In the genomic region with DNA sequence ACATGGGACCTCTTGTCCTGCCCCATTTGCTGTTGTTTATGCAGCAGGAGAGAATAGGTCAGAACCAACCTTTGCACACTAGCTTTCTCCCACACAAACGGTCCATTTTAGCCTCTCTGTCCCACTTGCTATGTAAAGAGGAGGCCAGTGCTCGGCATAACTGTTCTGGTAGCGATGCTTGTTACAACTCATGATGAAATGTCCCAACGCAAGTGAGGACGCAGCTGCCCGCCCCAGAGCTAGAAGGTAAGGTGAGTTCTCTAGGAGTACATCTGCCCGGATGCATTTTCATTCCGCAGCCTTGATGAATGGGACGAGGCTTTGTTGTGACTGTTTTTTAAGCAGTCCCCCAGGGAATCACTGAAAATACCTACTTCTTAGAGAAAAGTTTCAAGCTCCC, we compare ENCODE assay signal across 22 cellular contexts. TPM values are rescaled to one million over a fixed set of nuclear protein-coding genes. Genes with fewer than 3 reads are reported as not detected.
"Had no signal": no experiment of that assay in that cellular context is flagged by ENCODE, and none has a peak within 500 bp of the region (broad histone marks: within the 10 kb centered on the region; RNA-seq: fewer than 3 reads in every experiment).

No MANE protein-coding gene starts in this region.

- DNase-seq: IMR-90, Karpas-422, KG1, MG63, NCI-H1092, NCI-H1105 treated with DMSO at 0.1 percent for 48 hours, NCI-H1417 treated with DMSO at 0.1 percent for 48 hours, NCI-H146, NCI-H1694 treated with DMSO at 0.1 percent for 48 hours, NCI-H1930, NCI-H2081, NCI-H2107, NCI-H2227 treated with DMSO at 0.1 percent for 48 hours, NCI-H524, NCI-H526 treated with DMSO at 0.1 percent for 48 hours, NCI-H748 treated with DMSO at 0.1 percent for 48 hours, Right ventricle myocardium superior, RPMI8226, SIG-M5 had no signal

- ATAC-seq: HepG2 had no signal

- H3K9me3 ChIP-seq: MG63, SJSA1 had no signal

- H3K27ac ChIP-seq: SJSA1, SK-N-MC had no signal

- H3K4me3 ChIP-seq: MG63, SJSA1, SK-N-MC had no signal

- H3K27me3 ChIP-seq: MG63, SJSA1 had no signal

RNA-seq across cellular contexts. Expression of gene S1PR3, which starts 14.1 kb away (rescaled TPM):
- polyA plus RNA-seq: HepG2 had no signal
